Comparison of ENCODE assay signal across 9 cellular contexts in the genomic region with DNA sequence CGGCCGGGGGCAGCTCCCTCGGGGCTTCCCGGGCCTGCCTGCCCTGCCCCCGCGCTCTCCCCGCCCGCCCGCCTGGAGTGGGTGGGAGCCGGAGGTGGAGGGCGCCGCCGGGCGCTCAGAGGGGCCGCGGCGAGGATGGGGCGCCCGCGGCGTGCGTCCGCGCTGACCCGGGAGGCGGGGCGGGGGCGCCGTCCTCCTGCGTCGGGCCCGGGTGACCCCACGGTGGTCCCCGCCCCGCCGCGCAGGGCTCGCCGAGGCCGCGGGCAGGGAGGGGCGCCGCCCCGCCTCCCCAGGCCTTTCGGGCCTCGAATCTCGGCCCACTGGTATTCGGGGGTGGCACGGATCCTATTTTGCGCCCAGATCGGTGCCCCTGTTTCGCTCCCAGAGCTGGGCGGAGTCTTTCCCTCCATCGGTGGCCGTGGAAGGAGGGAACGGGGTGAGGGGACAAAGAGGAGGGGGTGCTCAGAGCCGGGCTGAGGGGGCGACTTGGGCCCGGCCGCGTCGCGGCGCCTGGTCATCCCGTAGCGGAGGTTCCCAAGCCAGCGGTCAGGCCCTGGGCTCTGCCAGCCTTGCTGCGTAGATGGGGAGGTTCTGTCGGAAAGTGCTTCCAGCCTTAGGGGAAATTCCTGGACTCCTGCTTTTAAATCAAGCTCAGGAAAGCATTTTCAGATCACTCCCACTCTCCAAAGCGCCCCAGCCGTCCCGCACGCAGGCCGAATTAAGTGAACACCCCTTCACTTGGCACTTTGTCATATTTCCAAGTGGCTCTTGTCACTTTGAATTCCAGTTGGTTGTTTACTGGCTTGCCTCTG. TPM values are rescaled to one million over a fixed set of nuclear protein-coding genes. Genes with fewer than 3 reads are reported as not detected.
DNase-seq lines count a peak whose midpoint lies in the region; ATAC-seq and TF ChIP-seq lines count a peak whose summit lies in the region.
"Had no signal": no experiment of that assay in that cellular context is flagged by ENCODE, and none has a peak within 500 bp of the region (broad histone marks: within the 10 kb centered on the region; RNA-seq: fewer than 3 reads in every experiment).

No MANE protein-coding gene starts in this region.

- H3K9me2 ChIP-seq in Karpas-422 (replicated peaks; ENCODE audit: insufficient read depth, low read length), result no peaks in the 10 kb centered on the region

- no peak overlapping the region for H3K23ac ChIP-seq in neuronal stem cell (ENCODE audit: low read depth, low read length, poor library complexity)

- H3K4ac ChIP-seq in neuronal stem cell (ENCODE audit: low read length), result no peak overlapping the region

- H3K79me2 ChIP-seq in Karpas-422 (ENCODE audit: low read length), result no peaks in the 10 kb centered on the region

- peak overlapping the region; percentile 81 for H3K27ac Mint-ChIP-seq in activated naive CD4-positive, alpha-beta T cell treated with anti-CD3 and anti-CD28 coated beads, Interleukin-2, amount 50 U/mL, for 24 hours

- H3K9me3 Mint-ChIP-seq in activated naive CD4-positive, alpha-beta T cell treated with anti-CD3 and anti-CD28 coated beads, Interleukin-2, amount 50 U/mL, for 24 hours, result no peaks in the 10 kb centered on the region

- DNase-seq in NCI-H1436 (lab: John Stamatoyannopoulos, UW), result peak; percentile 46
- DNase-seq in NCI-H1436 treated with DMSO at 0.1 percent for 48 hours (lab: John Stamatoyannopoulos, UW), result no peak
- no peak for DNase-seq in LNCaP clone FGC (ENCODE audit: low read depth)
- DNase-seq in glomerular visceral epithelial cell (ENCODE audit: extremely low spot score), result peak; percentile 66
- DNase-seq in neuronal stem cell (ENCODE audit: low spot score), result peak; percentile 36
- no peak for DNase-seq in Karpas-422
- DNase-seq: DND-41 had no signal

- H4K8ac ChIP-seq in neuronal stem cell (ENCODE audit: low read depth, low read length), result no peak overlapping the region

- no peak overlapping the region for H2BK12ac ChIP-seq in neuronal stem cell (ENCODE audit: low read length)

- H3K9ac ChIP-seq in neuronal stem cell (ENCODE audit: low read depth, low read length, poor library complexity) (peak overlapping the region; percentile 77), Karpas-422 (ENCODE audit: low read length) (no peak overlapping the region)

- H3K18ac ChIP-seq in neuronal stem cell (ENCODE audit: low read length), result peak overlapping the region; percentile 92

- no peak overlapping the region for H3K14ac ChIP-seq in neuronal stem cell (ENCODE audit: low read length)

- H4K20me1 ChIP-seq in Karpas-422 (ENCODE audit: insufficient read depth, low read depth, low read length), result no peaks in the 10 kb centered on the region

- no peaks in the 10 kb centered on the region for H3K79me1 ChIP-seq in neuronal stem cell (ENCODE audit: low read depth, low read length)

- H2BK120ac ChIP-seq in neuronal stem cell (ENCODE audit: low read depth, low read length), result no peak overlapping the region

- no peaks in the 10 kb centered on the region for H3K27me3 Mint-ChIP-seq in activated naive CD4-positive, alpha-beta T cell treated with anti-CD3 and anti-CD28 coated beads, Interleukin-2, amount 50 U/mL, for 24 hours

- H2BK5ac ChIP-seq in neuronal stem cell (ENCODE audit: low read length), result peak overlapping the region; percentile 13

- peak overlapping the region; percentile 67 for H2BK15ac ChIP-seq in neuronal stem cell (ENCODE audit: low read length)

- no peak overlapping the region for H4K91ac ChIP-seq in neuronal stem cell (ENCODE audit: low read depth, low read length, poor library complexity)

- WGBS in neuronal stem cell (ENCODE audit: extremely low coverage in 2 of 2, insufficient read length in 2 of 2, insufficient replicate concordance in 1 of 2), 2 donors, result no CpG with 5 or more reads among the region's 74 CpGs

- H2AFZ ChIP-seq in neuronal stem cell (ENCODE audit: low read length) (peak overlapping the region; percentile 93), Karpas-422 (ENCODE audit: low read length) (no peak overlapping the region)

- H3K9me3 ChIP-seq in neuronal stem cell (replicated peaks in 1 of 2; ENCODE audit: control insufficient read depth in 2 of 2, insufficient read depth in 1 of 2, low read depth in 1 of 2, low read length in 2 of 2) (no peaks in the 10 kb centered on the region), Karpas-422 (ENCODE audit: low read length) (no peaks in the 10 kb centered on the region)

- peaks cover 38% of the 10 kb centered on the region for H3K4me1 Mint-ChIP-seq in activated naive CD4-positive, alpha-beta T cell treated with anti-CD3 and anti-CD28 coated beads, Interleukin-2, amount 50 U/mL, for 24 hours

- H3K4me3 Mint-ChIP-seq in activated naive CD4-positive, alpha-beta T cell treated with anti-CD3 and anti-CD28 coated beads, Interleukin-2, amount 50 U/mL, for 24 hours, result peak overlapping the region; percentile 75

- H3K36me3 Mint-ChIP-seq in activated naive CD4-positive, alpha-beta T cell treated with anti-CD3 and anti-CD28 coated beads, Interleukin-2, amount 50 U/mL, for 24 hours, result no peaks in the 10 kb centered on the region

- H3K27me3 ChIP-seq in neuronal stem cell (ENCODE audit: control insufficient read depth in 3 of 3, insufficient read depth in 3 of 3, low read depth in 1 of 3, low read length in 3 of 3), result peaks cover 0 to 33% (median 0%) of the 10 kb centered on the region in 3 experiments
- no peaks in the 10 kb centered on the region for H3K27me3 ChIP-seq in Karpas-422 (ENCODE audit: low read length)

- no peak for TF ChIP-seq CTCF in LNCaP clone FGC (IDR thresholded peaks at IDR 0.05; ENCODE audit: control insufficient read depth, extremely low read depth, insufficient read depth)

- peak overlapping the region; percentile 71 for H3K4me2 ChIP-seq in neuronal stem cell (ENCODE audit: insufficient read depth, low read length, poor library complexity, severe bottlenecking)
- no peak overlapping the region for H3K4me2 ChIP-seq in Karpas-422 (ENCODE audit: low read depth, low read length, poor library complexity, severe bottlenecking)

- H3K27ac ChIP-seq in neuronal stem cell (replicated peaks; ENCODE audit: low read length), result no peak overlapping the region
- H3K27ac ChIP-seq in Karpas-422 (ENCODE audit: low read length), result no peak overlapping the region

- H3K4me3 ChIP-seq in LNCaP clone FGC (ENCODE audit: low read depth, low read length) (peak overlapping the region; percentile 73), neuronal stem cell (ENCODE audit: low read length in 2 of 2) (peak overlapping the region; percentile 44 to 96), Karpas-422 (ENCODE audit: low read length) (no peak overlapping the region)

- no peak overlapping the region for H2AK5ac ChIP-seq in neuronal stem cell (ENCODE audit: low read depth, low read length)

- H3K36me3 ChIP-seq in neuronal stem cell (replicated peaks in 1 of 2; ENCODE audit: control insufficient read depth in 2 of 2, insufficient read depth in 2 of 2, low read length in 2 of 2), result no peaks in the 10 kb centered on the region
- no peaks in the 10 kb centered on the region for H3K36me3 ChIP-seq in Karpas-422 (ENCODE audit: insufficient read depth, low read length)

- ATAC-seq in GM21786 (IDR thresholded peaks at IDR 0.05; ENCODE audit: unreplicated experiment), result peak; percentile 49

- H3K4me1 ChIP-seq in neuronal stem cell (ENCODE audit: control insufficient read depth in 2 of 2, insufficient read depth in 1 of 2, low read depth in 1 of 2, low read length in 2 of 2) (no peaks in the 10 kb centered on the region), Karpas-422 (ENCODE audit: low read length) (peaks cover 5% of the 10 kb centered on the region)

RNA-seq across cellular contexts. Expression of a gene that starts 0.5 kb away (rescaled TPM):
- polyA plus RNA-seq in neuronal stem cell (2013, experiment 1 of 2), result 6.8 TPM
- 6.3 TPM for polyA plus RNA-seq in neuronal stem cell (2013, experiment 2 of 2)
- total RNA-seq in Karpas-422 (2014; rRNA removed; shearing (Covaris generic); ENCODE audit: low replicate concordance), result not detected in 2 replicates

RNA-seq across cellular contexts. Expression of a gene that starts 17.9 kb away (rescaled TPM):
- 30.1 TPM for polyA plus RNA-seq in neuronal stem cell (2013, experiment 1 of 2)
- 29.3 TPM for polyA plus RNA-seq in neuronal stem cell (2013, experiment 2 of 2)
- total RNA-seq in Karpas-422 (2014; rRNA removed; shearing (Covaris generic); ENCODE audit: low replicate concordance), result 48.2 and 67.3 TPM in 2 replicates

Comparison
In these comparisons a context has a peak if more than half of its experiments do, and no peak if none do; other contexts are left out.
1. DNase-seq: peak in NCI-H1436 (single experiment), glomerular visceral epithelial cell (single experiment) and neuronal stem cell (single experiment); none in NCI-H1436 treated with DMSO at 0.1 percent for 48 hours (single experiment), LNCaP clone FGC (single experiment) and Karpas-422 (single experiment).